Comparison of ENCODE assay signal across 15 cellular contexts in genomic region chr4:156291317-156291716, GRCh38.
DNase-seq lines count a peak whose midpoint lies in the region; ATAC-seq, FAIRE-seq and TF ChIP-seq lines count a peak whose summit lies in the region.
"Had no signal": no experiment of that assay in that cellular context is flagged by ENCODE, and none has a peak within 500 bp of the region (broad histone marks: within the 10 kb centered on the region; RNA-seq: fewer than 3 reads in every experiment).

No MANE protein-coding gene starts in this region.

- H3K9me3 Mint-ChIP-seq in stimulated activated naive CD8-positive, alpha-beta T cell treated with anti-CD3 and anti-CD28 coated beads, Interleukin-15, amount 100 ng/mL, for 72 hours: no peaks in the 10 kb centered on the region

- DNase-seq in A673 (ENCODE audit: low spot score): peak; percentile 37
- DNase-seq in HS-27A (ENCODE audit: low read depth): peak; percentile 39
- DNase-seq in amniotic epithelial cell (ENCODE audit: low read depth): peak; percentile 89
- DNase-seq in kidney glomerular epithelial cell (lab: John Stamatoyannopoulos, UW): peak; percentile 36
- no peak for DNase-seq in stimulated activated naive CD8-positive, alpha-beta T cell treated with anti-CD3 and anti-CD28 coated beads, Interleukin-15, amount 100 ng/mL, for 72 hours
- no peak for DNase-seq in kidney
- no peak for DNase-seq in RKO (ENCODE audit: low spot score)
- DNase-seq: activated effector memory CD4-positive, alpha-beta T cell treated with anti-CD3 and anti-CD28 coated beads, Interleukin-2, amount 50 U/mL, for 16 hours; midbrain; stimulated activated CD4-positive, alpha-beta T cell treated with anti-CD3 and anti-CD28 coated beads, Interleukin-1b, Interleukin-23, amount 100 ng/mL, for 48 hours had no signal

- no peaks in the 10 kb centered on the region for H3K27me3 ChIP-seq in A673 (replicated peaks; ENCODE audit: insufficient read depth, low read depth, low read length, poor library complexity)
- H3K27me3 ChIP-seq: BLaER1 had no signal

- H3K4me1 ChIP-seq in A673 (ENCODE audit: insufficient read depth, low read length, poor library complexity, severe bottlenecking): peaks cover 40% of the 10 kb centered on the region
- H3K4me1 ChIP-seq in kidney (ENCODE audit: control insufficient read depth in 1 of 2, insufficient read depth in 1 of 2, low read depth in 1 of 2, low read length in 2 of 2): no peaks in the 10 kb centered on the region
- H3K4me1 ChIP-seq: BLaER1, prostate gland had no signal

- no peaks in the 10 kb centered on the region for H3K4me1 Mint-ChIP-seq in stimulated activated naive CD8-positive, alpha-beta T cell treated with anti-CD3 and anti-CD28 coated beads, Interleukin-15, amount 100 ng/mL, for 72 hours
- H3K4me1 Mint-ChIP-seq: central memory CD8-positive, alpha-beta T cell had no signal

- intact Hi-C loops in A673 (cut with micrococcal nuclease; ENCODE audit: unreplicated experiment): no loop called here
- intact Hi-C loops in kidney (cut with DNase I): no loop called here

- H3K4me3 ChIP-seq in A673 (ENCODE audit: low read depth, low read length, poor library complexity, severe bottlenecking) (no peak overlapping the region), kidney (ENCODE audit: low read length in 2 of 2) (no peak overlapping the region)
- H3K4me3 ChIP-seq: BLaER1, prostate gland had no signal

- CTCF ChIA-PET in A673 (lab: Charles Lee): no interaction called here

- no peaks in the 10 kb centered on the region for H3K27me3 Mint-ChIP-seq in stimulated activated naive CD8-positive, alpha-beta T cell treated with anti-CD3 and anti-CD28 coated beads, Interleukin-15, amount 100 ng/mL, for 72 hours
- H3K27me3 Mint-ChIP-seq: central memory CD8-positive, alpha-beta T cell had no signal

- H3K4me3 Mint-ChIP-seq in stimulated activated naive CD8-positive, alpha-beta T cell treated with anti-CD3 and anti-CD28 coated beads, Interleukin-15, amount 100 ng/mL, for 72 hours: no peak overlapping the region
- H3K4me3 Mint-ChIP-seq: central memory CD8-positive, alpha-beta T cell had no signal

- no peak overlapping the region for H3K9ac ChIP-seq in kidney (ENCODE audit: low read length in 2 of 2)
- H3K9ac ChIP-seq: BLaER1 had no signal

- no peak for ATAC-seq in HG02623 (IDR thresholded peaks at IDR 0.05; ENCODE audit: unreplicated experiment)
- no peak for ATAC-seq in stimulated activated naive CD8-positive, alpha-beta T cell treated with anti-CD3 and anti-CD28 coated beads, Interleukin-15, amount 100 ng/mL, for 72 hours

- no peak overlapping the region for H3K27ac Mint-ChIP-seq in stimulated activated naive CD8-positive, alpha-beta T cell treated with anti-CD3 and anti-CD28 coated beads, Interleukin-15, amount 100 ng/mL, for 72 hours

- TF ChIP-seq CTCF in A673 (conservative IDR thresholded peaks at IDR 0.05; ENCODE audit: low read depth, low read length) (no peak), kidney (IDR thresholded peaks at IDR 0.05; ENCODE audit: borderline replicate concordance, extremely low read depth, insufficient read depth) (no peak)

- FAIRE-seq in kidney (lab: Jason Lieb, UNC): no peak
- FAIRE-seq: GM19239 had no signal

- H3K9me3 ChIP-seq in A673 (ENCODE audit: low read depth, low read length, poor library complexity, severe bottlenecking): no peaks in the 10 kb centered on the region
- no peaks in the 10 kb centered on the region for H3K9me3 ChIP-seq in kidney (ENCODE audit: control insufficient read depth in 1 of 2, low read length in 2 of 2)
- H3K9me3 ChIP-seq: BLaER1, prostate gland had no signal

- no peaks in the 10 kb centered on the region for H3K36me3 ChIP-seq in A673 (ENCODE audit: insufficient read depth, low read length, poor library complexity, severe bottlenecking)
- no peaks in the 10 kb centered on the region for H3K36me3 ChIP-seq in kidney (ENCODE audit: control insufficient read depth in 1 of 2, insufficient read depth in 2 of 2, low read length in 2 of 2)
- H3K36me3 ChIP-seq: BLaER1, prostate gland had no signal

- POLR2A ChIA-PET in A673 (lab: Charles Lee; ENCODE audit: low non-redundant PET): no interaction called here

- no TSS peak for BruUV-seq in A673 (replicated peaks; lab: Mats Ljungman, UMichigan)

- H3K27ac ChIP-seq in A673 (ENCODE audit: low read depth, low read length, poor library complexity, severe bottlenecking): peak overlapping the region; percentile 0
- H3K27ac ChIP-seq in kidney (ENCODE audit: low read depth in 2 of 2, low read length in 2 of 2): no peak overlapping the region
- H3K27ac ChIP-seq: BLaER1, prostate gland had no signal

Comparison
In these comparisons a context has a peak if more than half of its experiments do, and no peak if none do; other contexts are left out.
1. DNase-seq: peak in A673 (single experiment), HS-27A (single experiment), amniotic epithelial cell (single experiment) and kidney glomerular epithelial cell (single experiment); none in stimulated activated naive CD8-positive, alpha-beta T cell treated with anti-CD3 and anti-CD28 coated beads, Interleukin-15, amount 100 ng/mL, for 72 hours (0 of 2), kidney (single experiment) and RKO (single experiment).